Comparison of ENCODE assay signal across 1 cellular context in genomic region chrX:1165535-1166196, GRCh38.
TF ChIP-seq lines count a peak whose summit lies in the region.

No MANE protein-coding gene starts in this region.

TF ChIP-seq in H1, 55 proteins besides CTCF, POLR2A, EP300 and RAD21:
- TF ChIP-seq TEAD4 (IDR thresholded peaks at IDR 0.05; ENCODE audit: low read depth, low read length), result no peak
